Comparison of ENCODE assay signal across 18 cellular contexts in the genomic region with DNA sequence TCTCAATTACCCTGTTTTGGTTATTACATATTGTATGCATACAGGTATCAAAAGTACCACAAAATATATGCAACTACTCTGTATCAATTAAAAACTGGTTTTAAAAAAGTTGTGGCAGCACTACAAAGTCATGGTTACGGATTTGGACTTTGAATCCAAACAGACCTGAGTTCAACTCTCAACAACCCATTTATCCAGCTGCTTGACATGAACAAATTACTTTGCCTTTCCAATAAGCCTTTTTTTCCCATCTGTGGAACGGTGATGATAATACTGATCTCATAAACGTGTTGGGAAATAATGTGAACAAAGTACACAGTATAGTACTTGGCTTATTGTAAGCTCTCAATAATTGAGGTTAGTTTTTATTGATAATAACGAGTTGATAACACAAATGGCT.
DNase-seq lines count a peak whose midpoint lies in the region; ATAC-seq, FAIRE-seq and TF ChIP-seq lines count a peak whose summit lies in the region.
"Had no signal": no experiment of that assay in that cellular context is flagged by ENCODE, and none has a peak within 500 bp of the region (broad histone marks: within the 10 kb centered on the region; RNA-seq: fewer than 3 reads in every experiment).

No MANE protein-coding gene starts in this region.

- intact Hi-C loops in PC-9 (cut with micrococcal nuclease; ENCODE audit: unreplicated experiment): no loop called here

- H3K27me3 ChIP-seq in hepatocyte (no peaks in the 10 kb centered on the region), liver (ENCODE audit: control insufficient read depth in 4 of 4, insufficient read depth in 4 of 4, low read length in 3 of 4) (no peaks in the 10 kb centered on the region), PC-9 (ENCODE audit: insufficient read depth, low read depth) (no peaks in the 10 kb centered on the region)
- H3K27me3 ChIP-seq: BE2C had no signal

- H3K4me2 ChIP-seq in hepatocyte (no peak overlapping the region), PC-9 (no peak overlapping the region)

- no peak for TF ChIP-seq CTCF in hepatocyte (IDR thresholded peaks at IDR 0.05; ENCODE audit: poor library complexity)
- TF ChIP-seq CTCF in liver (IDR thresholded peaks at IDR 0.05; ENCODE audit: low read depth, low read length, missing input control): no peak
- no peak for TF ChIP-seq CTCF in PC-9 (conservative IDR thresholded peaks at IDR 0.05)

- 73% methylated on average over 4 of the region's 4 CpGs for WGBS in hepatocyte (ENCODE audit: low lambda C conversion rate, missing lambda C conversion rate)
- WGBS in liver: 32% methylated on average over 4 of the region's 4 CpGs

- H3K9me2 ChIP-seq in hepatocyte (replicated peaks; ENCODE audit: insufficient read depth) (no peaks in the 10 kb centered on the region), PC-9 (ENCODE audit: insufficient read depth) (no peaks in the 10 kb centered on the region)

- BruUV-seq in PC-9 (replicated peaks; lab: Mats Ljungman, UMichigan): no TSS peak

- POLR2A ChIA-PET in PC-9 (lab: Charles Lee; ENCODE audit: unreplicated experiment): interaction anchor here (0.5 kb wide), 1 partner anchor 325 kb away, joined by 5 read pairs; no protein-coding TSS in a partner anchor

- H3K9me3 ChIP-seq in hepatocyte (ENCODE audit: low read depth): no peaks in the 10 kb centered on the region
- no peaks in the 10 kb centered on the region for H3K9me3 ChIP-seq in liver (ENCODE audit: control insufficient read depth in 4 of 4, low read length in 3 of 4)
- H3K9me3 ChIP-seq in PC-9 (ENCODE audit: insufficient read depth, low read depth): no peaks in the 10 kb centered on the region
- H3K9me3 ChIP-seq: BE2C, HAP-1 had no signal

- no peak for ATAC-seq in GM21423 (IDR thresholded peaks at IDR 0.05; ENCODE audit: unreplicated experiment)

- H3K27ac ChIP-seq in hepatocyte: no peak overlapping the region
- peak overlapping the region; percentile 38 to 46 for H3K27ac ChIP-seq in liver (ENCODE audit: low read depth in 1 of 2, low read length in 2 of 2)
- H3K27ac ChIP-seq in PC-9: no peak overlapping the region
- H3K27ac ChIP-seq: C4-2B had no signal

- H3K4me1 ChIP-seq in hepatocyte (ENCODE audit: insufficient read depth): no peaks in the 10 kb centered on the region
- peaks cover 0 to 9% (median under 1%) of the 10 kb centered on the region in 4 donors for H3K4me1 ChIP-seq in liver (ENCODE audit: control insufficient read depth in 4 of 4, insufficient read depth in 4 of 4, low read length in 3 of 4)
- no peaks in the 10 kb centered on the region for H3K4me1 ChIP-seq in PC-9 (replicated peaks; ENCODE audit: insufficient read depth)
- H3K4me1 ChIP-seq: BE2C, HAP-1 had no signal

- DNase-seq in GM19239 (ENCODE audit: insufficient read length, low spot score): no peak
- peak; percentile 8 for DNase-seq in hepatocyte (ENCODE audit: low spot score)
- DNase-seq in PC-9: no peak
- DNase-seq in medulla oblongata (ENCODE audit: extremely low spot score): no peak
- no peak for DNase-seq in NCI-H510A (lab: John Stamatoyannopoulos, UW)
- DNase-seq: BE2C; CD4-positive, alpha-beta memory T cell; COR-L47; DMS153; DMS79 treated with DMSO at 0.1 percent for 48 hours; EL; GOT3 had no signal

- H3K4me3 ChIP-seq in hepatocyte: no peak overlapping the region
- no peak overlapping the region for H3K4me3 ChIP-seq in liver (ENCODE audit: low read depth in 1 of 3, low read length in 3 of 3)
- no peak overlapping the region for H3K4me3 ChIP-seq in PC-9
- H3K4me3 ChIP-seq: HAP-1 had no signal

- H3K79me2 ChIP-seq in hepatocyte (no peaks in the 10 kb centered on the region), PC-9 (ENCODE audit: low read depth) (no peaks in the 10 kb centered on the region)

- H4K20me1 ChIP-seq in hepatocyte (ENCODE audit: insufficient read depth, poor library complexity, severe bottlenecking) (no peaks in the 10 kb centered on the region), PC-9 (ENCODE audit: insufficient read depth) (no peaks in the 10 kb centered on the region)

- H3K36me3 ChIP-seq in hepatocyte (replicated peaks; ENCODE audit: insufficient read depth, low read depth): no peaks in the 10 kb centered on the region
- H3K36me3 ChIP-seq in liver (ENCODE audit: control insufficient read depth in 4 of 4, insufficient read depth in 3 of 4, low read depth in 1 of 4, low read length in 3 of 4): peaks cover 0 to 3% (median 0%) of the 10 kb centered on the region in 4 donors
- H3K36me3 ChIP-seq in PC-9 (ENCODE audit: low read depth): peaks cover 20% of the 10 kb centered on the region
- H3K36me3 ChIP-seq: BE2C, HAP-1 had no signal

- peak; percentile 11 for FAIRE-seq in GM19239 (lab: Jason Lieb, UNC)
- FAIRE-seq: D721Med, GM12891 had no signal

- CTCF ChIA-PET in PC-9 (lab: Charles Lee): no interaction called here

- peak; percentile 56 to 63 for TF ChIP-seq RAD21 in liver (IDR thresholded peaks at IDR 0.05)

- no peak overlapping the region for H2AFZ ChIP-seq in hepatocyte
- H2AFZ ChIP-seq in PC-9: no peak overlapping the region

- H3F3A ChIP-seq in PC-9 (ENCODE audit: insufficient read depth, low read depth): 0 out of 2 replicates have a peak, but pooled peaks cover 17% of the 10 kb centered on the region

- no peak overlapping the region for H3K9ac ChIP-seq in liver (ENCODE audit: low read depth in 1 of 2, low read length in 2 of 2)

TF ChIP-seq in liver, 16 proteins besides CTCF, POLR2A, EP300 and RAD21:
- TF ChIP-seq, protein P1, sequence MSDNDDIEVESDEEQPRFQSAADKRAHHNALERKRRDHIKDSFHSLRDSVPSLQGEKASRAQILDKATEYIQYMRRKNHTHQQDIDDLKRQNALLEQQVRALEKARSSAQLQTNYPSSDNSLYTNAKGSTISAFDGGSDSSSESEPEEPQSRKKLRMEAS (IDR thresholded peaks at IDR 0.05): peak; percentile 64
- peak; percentile 88 for TF ChIP-seq SP1 (IDR thresholded peaks at IDR 0.05)
- TF ChIP-seq FOXA2 (IDR thresholded peaks at IDR 0.05): peak; percentile 77
- TF ChIP-seq HNF4G (IDR thresholded peaks at IDR 0.05): peak; percentile 82
- peak; percentile 56 for TF ChIP-seq ZBTB33 (IDR thresholded peaks at IDR 0.05)
- TF ChIP-seq JUND (IDR thresholded peaks at IDR 0.05): peak; percentile 84 to 90
- peak; percentile 97 to 98 for TF ChIP-seq HNF4A (conservative IDR thresholded peaks at IDR 0.05)
- TF ChIP-seq EGR1 (IDR thresholded peaks at IDR 0.05; ENCODE audit: low read depth in 2 of 2): no peak
- peak; percentile 45 for TF ChIP-seq YY1 (IDR thresholded peaks at IDR 0.05)
- peak; percentile 59 for TF ChIP-seq REST (IDR thresholded peaks at IDR 0.05)
- TF ChIP-seq, protein P2, sequence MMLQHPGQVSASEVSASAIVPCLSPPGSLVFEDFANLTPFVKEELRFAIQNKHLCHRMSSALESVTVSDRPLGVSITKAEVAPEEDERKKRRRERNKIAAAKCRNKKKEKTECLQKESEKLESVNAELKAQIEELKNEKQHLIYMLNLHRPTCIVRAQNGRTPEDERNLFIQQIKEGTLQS (IDR thresholded peaks at IDR 0.05): peak; percentile 55
- no peak for TF ChIP-seq GABPA (IDR thresholded peaks at IDR 0.05 in 1 of 2, conservative IDR thresholded peaks at IDR 0.05 in 1 of 2)
- peak; percentile 88 for TF ChIP-seq RXRA (IDR thresholded peaks at IDR 0.05)
- TF ChIP-seq TAF1 (conservative IDR thresholded peaks at IDR 0.05): no peak
- TF ChIP-seq FOXA1 (IDR thresholded peaks at IDR 0.05): peak; percentile 52
- no peak for TF ChIP-seq NR2F2 (IDR thresholded peaks at IDR 0.05)

Comparison
In these comparisons a context has a peak if more than half of its experiments do, and no peak if none do; other contexts are left out.
1. H3K27ac ChIP-seq: peak in liver (2 of 2); none in hepatocyte (single experiment) and PC-9 (single experiment).